In the genomic region with DNA sequence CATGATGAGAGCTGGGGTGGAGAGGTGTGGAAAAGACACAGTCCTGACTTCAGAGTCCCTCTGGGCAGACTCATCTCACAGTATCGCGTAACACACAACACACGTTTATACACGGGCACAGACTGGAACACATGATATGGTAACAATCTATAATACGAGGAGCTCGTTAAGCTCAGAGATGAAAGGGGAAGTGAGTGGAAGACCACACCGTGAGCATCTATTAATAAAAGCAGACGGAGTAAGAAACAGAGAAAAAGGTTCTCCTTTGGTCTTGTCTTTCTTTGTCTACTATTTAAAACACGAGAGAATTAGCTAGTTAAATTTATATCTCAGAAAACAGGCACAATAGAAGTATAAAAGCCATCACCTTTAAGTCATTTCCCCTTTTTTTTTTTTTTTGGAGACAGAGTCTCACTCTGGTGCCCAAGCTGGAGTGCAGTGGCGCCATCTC, we compare ENCODE assay signal across 8 cellular contexts. TPM values are rescaled to one million over a fixed set of nuclear protein-coding genes. Genes with fewer than 3 reads are reported as not detected.
DNase-seq lines count a peak whose midpoint lies in the region; FAIRE-seq and TF ChIP-seq lines count a peak whose summit lies in the region.

No MANE protein-coding gene starts in this region.

- H3K4me1 ChIP-seq in breast epithelium = peaks cover 4 to 5% of the 10 kb centered on the region in 2 donors
- peaks cover 35% of the 10 kb centered on the region for H3K4me1 ChIP-seq in astrocyte (ENCODE audit: insufficient read depth, low read length)

- TF ChIP-seq CTCF in MCF 10A (IDR thresholded peaks at IDR 0.05; ENCODE audit: unreplicated experiment) (no peak), breast epithelium (IDR thresholded peaks at IDR 0.05) (no peak), astrocyte (IDR thresholded peaks at IDR 0.05; ENCODE audit: insufficient read depth, low read depth, low read length) (no peak)

- H3K27ac Mint-ChIP-seq in MCF 10A (ENCODE audit: low read depth, unreplicated experiment) (peak overlapping the region; percentile 29), astrocyte (ENCODE audit: unreplicated experiment) (peak overlapping the region; percentile 22)

- no peak overlapping the region for H2AFZ ChIP-seq in astrocyte (ENCODE audit: low read depth, low read length)

- CTCF ChIA-PET in MCF 10A (lab: Yijun Ruan, JAX) = interaction anchor here (0.5 to 1.5 kb wide), 9 partner anchors 17 to 234 kb away, joined by 3 to 6 read pairs (median 4); no protein-coding TSS in a partner anchor

- H3K4me2 ChIP-seq in astrocyte (ENCODE audit: low read length) = no peak overlapping the region

- H3K9ac ChIP-seq in astrocyte (ENCODE audit: low read length) = no peak overlapping the region

- FAIRE-seq in astrocyte (lab: Jason Lieb, UNC) = no peak

- H3K4me1 Mint-ChIP-seq in MCF 10A (ENCODE audit: insufficient read depth, unreplicated experiment) (peaks cover 74% of the 10 kb centered on the region), astrocyte (ENCODE audit: low read depth, unreplicated experiment) (peaks cover 73% of the 10 kb centered on the region)

- no peak for TF ChIP-seq POLR2A in breast epithelium (IDR thresholded peaks at IDR 0.05)

- no peaks in the 10 kb centered on the region for H3K36me3 ChIP-seq in breast epithelium
- no peaks in the 10 kb centered on the region for H3K36me3 ChIP-seq in astrocyte (ENCODE audit: insufficient read depth, low read length)

- intact Hi-C loops in MCF 10A (cut with micrococcal nuclease) (no loop called here), breast epithelium (cut with DNase I; ENCODE audit: low total_unique reads) (no loop called here)

- no peaks in the 10 kb centered on the region for H3K9me3 ChIP-seq in breast epithelium
- no peaks in the 10 kb centered on the region for H3K9me3 ChIP-seq in astrocyte (ENCODE audit: insufficient read depth, low read depth, low read length)

- TSS peak; percentile 71 for BruUV-seq in MCF 10A (replicated peaks; lab: Mats Ljungman, UMichigan)

- H3K4me3 Mint-ChIP-seq in MCF 10A (ENCODE audit: unreplicated experiment) (peak overlapping the region; percentile 46), astrocyte (ENCODE audit: unreplicated experiment) (no peak overlapping the region)

- H3K27me3 Mint-ChIP-seq in MCF 10A (ENCODE audit: insufficient read depth, unreplicated experiment) = no peaks in the 10 kb centered on the region
- no peaks in the 10 kb centered on the region for H3K27me3 Mint-ChIP-seq in astrocyte (ENCODE audit: low read depth, unreplicated experiment)

- H3K27ac ChIP-seq in breast epithelium (peak overlapping the region in 1 of 2 donors; percentile 10), astrocyte (ENCODE audit: low read depth, low read length) (no peak overlapping the region)

- H3K27me3 ChIP-seq in breast epithelium = no peaks in the 10 kb centered on the region
- H3K27me3 ChIP-seq in astrocyte (ENCODE audit: insufficient read depth, low read length) = no peaks in the 10 kb centered on the region

- peaks cover 8% of the 10 kb centered on the region for H3K36me3 Mint-ChIP-seq in MCF 10A (ENCODE audit: insufficient read depth, unreplicated experiment)
- H3K36me3 Mint-ChIP-seq in astrocyte (ENCODE audit: low read depth, unreplicated experiment) = peaks cover 14% of the 10 kb centered on the region

- peaks cover 96% of the 10 kb centered on the region for H4K20me1 ChIP-seq in astrocyte (ENCODE audit: insufficient read depth, low read length)

- H3K4me3 ChIP-seq in breast epithelium = peak overlapping the region in 1 of 3 donors; percentile 24
- no peak overlapping the region for H3K4me3 ChIP-seq in astrocyte (ENCODE audit: insufficient read depth, low read depth, low read length)

- POLR2A ChIA-PET in MCF 10A (lab: Yijun Ruan, JAX) = interaction anchor here (0.6 to 4.0 kb wide), 20 partner anchors 9 to 790 kb away, joined by 3 to 40 read pairs (median 4); partner anchors contain the start of genes SPG7 and ZNF778

- H3K9me3 Mint-ChIP-seq in MCF 10A (ENCODE audit: unreplicated experiment) = no peaks in the 10 kb centered on the region
- no peaks in the 10 kb centered on the region for H3K9me3 Mint-ChIP-seq in astrocyte (ENCODE audit: unreplicated experiment)

- no peak for DNase-seq in MCF 10A (ENCODE audit: unreplicated experiment)
- DNase-seq in breast epithelium (ENCODE audit: low spot score in 2 of 2) = no peak
- peak; percentile 85 for DNase-seq in HPDE6-E6E7 (ENCODE audit: extremely low spot score)
- no peak for DNase-seq in astrocyte (ENCODE audit: low read depth)
- DNase-seq in DMS 273 treated with DMSO at 0.1 percent for 48 hours (lab: John Stamatoyannopoulos, UW) = no peak
- DNase-seq in NCI-H82 treated with DMSO at 0.1 percent for 48 hours (lab: John Stamatoyannopoulos, UW; ENCODE audit: unreplicated experiment) = no peak
- no peak for DNase-seq in NCI-H187 treated with DMSO at 0.1 percent for 48 hours (lab: John Stamatoyannopoulos, UW)
- no peak for DNase-seq in activated CD4-positive, alpha-beta T cell treated with anti-CD3 and anti-CD28 coated beads, Interleukin-2, amount 50 U/mL, for 4 hours

- peaks cover 100% of the 10 kb centered on the region for H3K79me2 ChIP-seq in astrocyte (ENCODE audit: insufficient read depth, low read length)

RNA-seq across cellular contexts. Expression of gene ANKRD11, which starts 13.5 kb away (rescaled TPM):
- total RNA-seq in MCF 10A (2022) (218 and 237 TPM in 2 replicates), breast epithelium (10 to 100 TPM; 64.0 to 79.0 (median 69.2) TPM), astrocyte (213 TPM in 2 replicates)

RNA-seq across cellular contexts. Expression of gene SPG7, which starts 31.4 kb away (rescaled TPM):
- total RNA-seq in MCF 10A (2022) (82.4 and 92.3 TPM in 2 replicates), breast epithelium (100 to 1,000 TPM; 104 to 126 (median 118) TPM), astrocyte (86.5 and 96.1 TPM in 2 replicates)
